30 cellular contexts compared by ENCODE assay signal in genomic region chr13:67106502-67107057, GRCh38.
"Had no signal": no experiment of that assay in that cellular context is flagged by ENCODE, and none has a peak within 500 bp of the region (broad histone marks: within the 10 kb centered on the region; RNA-seq: fewer than 3 reads in every experiment).

No MANE protein-coding gene starts in this region.

- H3K4me3 ChIP-seq: ascending aorta, cardiac muscle cell, testis had no signal

- ATAC-seq: activated CD4-positive, CD25-positive, alpha-beta regulatory T cell treated with anti-CD3 and anti-CD28 coated beads, Interleukin-2, amount 50 U/mL, for 24 hours; esophagus mucosa had no signal

- H3K27me3 ChIP-seq: ascending aorta, cardiac muscle cell, neutrophil, testis had no signal

- H3K9me3 ChIP-seq: ascending aorta, neutrophil, SK-N-SH, testis had no signal

- H3K36me3 Mint-ChIP-seq: activated naive CD4-positive, alpha-beta T cell treated with anti-CD3 and anti-CD28 coated beads, Interleukin-2, amount 10 ng/mL, durations not matched to agents 7 days and 5 days; activated naive CD8-positive, alpha-beta T cell treated with anti-CD3 and anti-CD28 coated beads, Interleukin-2, amount 10 ng/mL, durations not matched to agents 7 days and 5 days had no signal

- H3K4me3 Mint-ChIP-seq: activated naive CD4-positive, alpha-beta T cell treated with anti-CD3 and anti-CD28 coated beads, Interleukin-2, amount 10 ng/mL, durations not matched to agents 7 days and 5 days; activated naive CD8-positive, alpha-beta T cell treated with anti-CD3 and anti-CD28 coated beads, Interleukin-2, amount 10 ng/mL, durations not matched to agents 7 days and 5 days; activated T-cell treated with anti-CD3 and anti-CD28 coated beads, Interleukin-2, amount 50 U/mL, for 24 hours; brain; endodermal cell; nephron; T-helper 1 cell treated with Interleukin-12 subunit alpha and Interleukin-12 subunit beta and Interleukin-4 antibody, amounts not matched to agents 30 μg/mL and 1 μg/mL, for 36 hours had no signal

- H3K27ac ChIP-seq: ascending aorta, cardiac muscle cell, neutrophil, testis, WERI-Rb-1 had no signal

- H3K27ac Mint-ChIP-seq: activated naive CD4-positive, alpha-beta T cell treated with anti-CD3 and anti-CD28 coated beads, Interleukin-2, amount 10 ng/mL, durations not matched to agents 7 days and 5 days; activated naive CD8-positive, alpha-beta T cell treated with anti-CD3 and anti-CD28 coated beads, Interleukin-2, amount 10 ng/mL, durations not matched to agents 7 days and 5 days; activated T-cell treated with anti-CD3 and anti-CD28 coated beads, Interleukin-2, amount 50 U/mL, for 24 hours; brain; endodermal cell; nephron; progenitor cell of endocrine pancreas; T-helper 1 cell treated with Interleukin-12 subunit alpha and Interleukin-12 subunit beta and Interleukin-4 antibody, amounts not matched to agents 30 μg/mL and 1 μg/mL, for 36 hours had no signal

- H3K9me3 Mint-ChIP-seq: activated naive CD8-positive, alpha-beta T cell treated with anti-CD3 and anti-CD28 coated beads, Interleukin-2, amount 10 ng/mL, durations not matched to agents 7 days and 5 days; T-helper 1 cell treated with Interleukin-12 subunit alpha and Interleukin-12 subunit beta and Interleukin-4 antibody, amounts not matched to agents 30 μg/mL and 1 μg/mL, for 36 hours had no signal

- H3K4me1 Mint-ChIP-seq: activated naive CD4-positive, alpha-beta T cell treated with anti-CD3 and anti-CD28 coated beads, Interleukin-2, amount 10 ng/mL, durations not matched to agents 7 days and 5 days; activated naive CD8-positive, alpha-beta T cell treated with anti-CD3 and anti-CD28 coated beads, Interleukin-2, amount 10 ng/mL, durations not matched to agents 7 days and 5 days; nephron had no signal

- DNase-seq: activated CD4-positive, alpha-beta T cell treated with anti-CD3 and anti-CD28 coated beads for 48 hours; activated CD4-positive, alpha-beta T cell treated with anti-CD3 and anti-CD28 coated beads, Interleukin-2, amount 50 U/mL, for 48 hours; activated CD8-positive, alpha-beta memory T cell treated with anti-CD3 and anti-CD28 coated beads, Interleukin-2, amount 50 U/mL, for 48 hours; activated gamma-delta T cell; activated naive CD4-positive, alpha-beta T cell treated with anti-CD3 and anti-CD28 coated beads, Interleukin-2, amount 10 ng/mL, durations not matched to agents 7 days and 5 days; activated naive CD8-positive, alpha-beta T cell treated with anti-CD3 and anti-CD28 coated beads, Interleukin-2, amount 10 ng/mL, durations not matched to agents 7 days and 5 days; activated T-cell treated with anti-CD3 and anti-CD28 coated beads, Interleukin-2, amount 50 U/mL, for 24 hours; endodermal cell; foreskin fibroblast; head of caudate nucleus; hippocampal formation; left cardiac atrium; mesenchymal stem cell; SK-N-SH; small intestine; stimulated activated CD4-positive, alpha-beta T cell treated with anti-CD3 and anti-CD28 coated beads, Interleukin-2, amount 100 ng/mL, for 24 hours; stimulated activated naive CD4-positive, alpha-beta T cell; SW 1271; T1000; testis; WERI-Rb-1 had no signal

- H3K27me3 Mint-ChIP-seq: activated naive CD4-positive, alpha-beta T cell treated with anti-CD3 and anti-CD28 coated beads, Interleukin-2, amount 10 ng/mL, durations not matched to agents 7 days and 5 days; activated naive CD8-positive, alpha-beta T cell treated with anti-CD3 and anti-CD28 coated beads, Interleukin-2, amount 10 ng/mL, durations not matched to agents 7 days and 5 days; activated T-cell treated with anti-CD3 and anti-CD28 coated beads, Interleukin-2, amount 50 U/mL, for 24 hours; progenitor cell of endocrine pancreas had no signal

- H3K36me3 ChIP-seq: ascending aorta, cardiac muscle cell, neutrophil, WERI-Rb-1 had no signal

- H3K4me1 ChIP-seq: ascending aorta, testis had no signal
